8 cellular contexts compared by ENCODE assay signal in genomic region chr17:81394377-81394747, GRCh38. TPM values are rescaled to one million over a fixed set of nuclear protein-coding genes. Genes with fewer than 3 reads are reported as not detected.
DNase-seq lines count a peak whose midpoint lies in the region; ATAC-seq, FAIRE-seq and TF ChIP-seq lines count a peak whose summit lies in the region.

No MANE protein-coding gene starts in this region.

- H3K4me2 ChIP-seq in GM12878 (ENCODE audit: control insufficient read depth, insufficient read depth): peak overlapping the region; percentile 19; the same call in 1 of the 2 replicates

- H3K79me2 ChIP-seq in GM12878 (ENCODE audit: control insufficient read depth, insufficient read depth, low read length): no peaks in the 10 kb centered on the region

- peaks cover 14 to 77% (median 41%) of the 10 kb centered on the region in 9 donors for H3K4me1 ChIP-seq in heart right ventricle
- H3K4me1 ChIP-seq in GM12878 (ENCODE audit: control insufficient read depth, insufficient read depth, low read length): no peaks in the 10 kb centered on the region
- H3K4me1 ChIP-seq in mesodermal cell (ENCODE audit: control insufficient read depth, insufficient read depth, low read length, poor library complexity, severe bottlenecking): peaks cover 36% of the 10 kb centered on the region
- peaks cover 47% of the 10 kb centered on the region for H3K4me1 ChIP-seq in vagina

- WGBS in heart right ventricle, 2 donors: 16 to 24% methylated on average over 5 of the region's 5 CpGs
- 11% methylated on average over 5 of the region's 5 CpGs for WGBS in GM12878 (ENCODE audit: insufficient coverage, insufficient replicate concordance, low lambda C conversion rate, missing lambda C conversion rate)
- WGBS in mesodermal cell (ENCODE audit: insufficient coverage in 2 of 2), 2 experiments: 27 to 64% methylated on average over 2 of the region's 5 CpGs

- H3K27me3 ChIP-seq in heart right ventricle (peaks cover 0 to 66% (median 0%) of the 10 kb centered on the region in 7 donors), GM12878 (replicated peaks in 1 of 2; ENCODE audit: control insufficient read depth in 2 of 2, insufficient read depth in 2 of 2, low read length in 1 of 2) (peaks cover 23 to 40% of the 10 kb centered on the region in 2 experiments), vagina (no peaks in the 10 kb centered on the region)

- BruUV-seq in GM12878 (replicated peaks; lab: Mats Ljungman, UMichigan): no TSS peak

- TF ChIP-seq POLR2A in GM12878 (IDR thresholded peaks at IDR 0.05; ENCODE audit: low read depth, low read length): no peak
- TF ChIP-seq POLR2A in vagina (IDR thresholded peaks at IDR 0.05): no peak

- H3K9ac ChIP-seq in GM12878 (ENCODE audit: control insufficient read depth, insufficient read depth, low read length): no peak overlapping the region

- FAIRE-seq in GM12878 (lab: Jason Lieb, UNC): no peak

- in situ Hi-C loops in GM12878 (cut with MboI): no loop called here

- H4K20me1 ChIP-seq in GM12878 (ENCODE audit: control insufficient read depth, insufficient read depth): no peaks in the 10 kb centered on the region

- no peaks in the 10 kb centered on the region for H3K9me3 ChIP-seq in heart right ventricle
- no peaks in the 10 kb centered on the region; the same call in 2 of the 3 replicates for H3K9me3 ChIP-seq in GM12878 (replicated peaks; ENCODE audit: control insufficient read depth, insufficient read depth, low read length)
- H3K9me3 ChIP-seq in mesodermal cell (ENCODE audit: control insufficient read depth, low read length): no peaks in the 10 kb centered on the region
- no peaks in the 10 kb centered on the region for H3K9me3 ChIP-seq in vagina

- POLR2A ChIA-PET in GM12878 (lab: Charles Lee): no interaction called here

- intact Hi-C loops in heart right ventricle (cut with DNase I): loop anchor here in 7 of 10 donors (2.0 to 10.0 kb wide), 9 partner anchors 86 to 140 kb away; partner anchors contain the start of genes SLC38A10 (in 2 of the 7) and ACTG1 (in 1 of the 7)
- intact Hi-C loops in Right ventricle myocardium inferior (cut with DNase I): loop anchor here (2.0 kb wide), 2 partner anchors 88 to 100 kb away; partner anchors contain the start of gene SLC38A10
- intact Hi-C loops in GM12878 (cut with micrococcal nuclease; ENCODE audit: unreplicated experiment): loop anchor here (10.0 kb wide), 1 partner anchor 100 kb away; the partner anchor contains the start of gene SLC38A10
- intact Hi-C loops in vagina (cut with DNase I): no loop called here

- no peak for ATAC-seq in heart right ventricle
- ATAC-seq in Right ventricle myocardium inferior: no peak
- ATAC-seq in GM12878: no peak

- H3K36me3 ChIP-seq in heart right ventricle (no peaks in the 10 kb centered on the region), GM12878 (ENCODE audit: control insufficient read depth in 2 of 2, insufficient read depth in 2 of 2, low read length in 1 of 2) (no peaks in the 10 kb centered on the region), mesodermal cell (ENCODE audit: control insufficient read depth, insufficient read depth, low read length) (peaks cover 8% of the 10 kb centered on the region), vagina (no peaks in the 10 kb centered on the region)

- peak overlapping the region in 9 of 10 donors; percentile 21 to 94 (median 80) for H3K4me3 ChIP-seq in heart right ventricle
- no peak overlapping the region for H3K4me3 ChIP-seq in GM12878
- peak overlapping the region; percentile 27 for H3K4me3 ChIP-seq in mesodermal cell (ENCODE audit: extremely low read depth, insufficient read depth, low read length, poor library complexity, severe bottlenecking)
- peak overlapping the region; percentile 78 for H3K4me3 ChIP-seq in vagina

- H2AFZ ChIP-seq in GM12878 (ENCODE audit: control insufficient read depth, low read depth, low read length): no peak overlapping the region

- no peak for DNase-seq in heart right ventricle
- DNase-seq in Right ventricle myocardium inferior (ENCODE audit: missing footprints): no peak
- DNase-seq in GM12878 (ENCODE audit: low read depth, low spot score): no peak
- DNase-seq in vagina (ENCODE audit: extremely low spot score in 2 of 2): no peak
- no peak for DNase-seq in stimulated activated naive CD4-positive, alpha-beta T cell treated with Interleukin-2 at 50 U/mL for 16 hours (lab: John Stamatoyannopoulos, UW)
- no peak for DNase-seq in superior temporal gyrus (ENCODE audit: extremely low spot score)
- no peak for DNase-seq in putamen (ENCODE audit: low spot score)

- no peak for TF ChIP-seq CTCF in heart right ventricle (IDR thresholded peaks at IDR 0.05)
- TF ChIP-seq CTCF in GM12878 (IDR thresholded peaks at IDR 0.05 in 2 of 3, conservative IDR thresholded peaks at IDR 0.05 in 1 of 3; ENCODE audit: control insufficient read depth in 2 of 3, extremely low read depth in 1 of 3, insufficient read depth in 1 of 3, low read depth in 3 of 3, low read length in 3 of 3): no peak
- TF ChIP-seq CTCF in vagina (IDR thresholded peaks at IDR 0.05): no peak

- peak overlapping the region in 8 of 10 donors; percentile 4 to 99 (median 85) for H3K27ac ChIP-seq in heart right ventricle
- no peak overlapping the region for H3K27ac ChIP-seq in GM12878 (ENCODE audit: control insufficient read depth, insufficient read depth)
- H3K27ac ChIP-seq in mesodermal cell (ENCODE audit: low read depth, low read length, severe bottlenecking): peak overlapping the region; percentile 82
- peak overlapping the region; percentile 95 for H3K27ac ChIP-seq in vagina

- RAD21 ChIA-PET in GM12878 (lab: Charles Lee; ENCODE audit: unreplicated experiment): no interaction called here

- CTCF ChIA-PET in GM12878 (lab: Yijun Ruan, JAX): interaction anchor here (0.7 kb wide), 1 partner anchor 165 kb away, joined by 3 read pairs; no protein-coding TSS in a partner anchor

- no peak for TF ChIP-seq EP300 in GM12878 (IDR thresholded peaks at IDR 0.05; ENCODE audit: borderline replicate concordance in 1 of 2, control insufficient read depth in 1 of 2, low read depth in 2 of 2, low read length in 2 of 2)

- SMC1A ChIA-PET in GM12878 (lab: Charles Lee; ENCODE audit: uncharacterized antibody, unreplicated experiment): no interaction called here

- TF ChIP-seq RAD21 in GM12878 (IDR thresholded peaks at IDR 0.05; ENCODE audit: insufficient read depth, low read depth, low read length): no peak

TF ChIP-seq in GM12878, 131 proteins besides CTCF, POLR2A, EP300 and RAD21 (continues in another document):
- TF ChIP-seq FOXM1 (IDR thresholded peaks at IDR 0.05; ENCODE audit: low read depth, low read length) (no peak), HDAC6 (IDR thresholded peaks at IDR 0.05; ENCODE audit: unreplicated experiment) (no peak), USF1 (IDR thresholded peaks at IDR 0.05; ENCODE audit: borderline replicate concordance, extremely low read length, insufficient read depth, low read depth, low read length) (no peak), CBX3 (IDR thresholded peaks at IDR 0.05; ENCODE audit: borderline replicate concordance, low read depth) (no peak), ZZZ3 (IDR thresholded peaks at IDR 0.05; ENCODE audit: control insufficient read depth, insufficient read length, low read depth) (no peak), NR2C2 (IDR thresholded peaks at IDR 0.05; ENCODE audit: borderline replicate concordance, control insufficient read depth, insufficient read length, low read depth) (no peak), ZBED1 (IDR thresholded peaks at IDR 0.05; ENCODE audit: borderline replicate concordance) (no peak), BACH1 (IDR thresholded peaks at IDR 0.05; ENCODE audit: borderline replicate concordance) (no peak), RBBP5 (conservative IDR thresholded peaks at IDR 0.05) (no peak)

RNA-seq across cellular contexts. Expression of gene BAHCC1, which starts 0.9 kb away (rescaled TPM):
- total RNA-seq in heart right ventricle: 10 to 100 TPM in 2 of 10 donors, 1 to 10 TPM in 8; 6.3 to 11.1 (median 9.2) TPM
- 10 to 100 TPM in 1 of 2 donors, 1 to 10 TPM in 1; 4.8 to 13.1 TPM for polyA plus RNA-seq in heart right ventricle
- 9.9 TPM for total RNA-seq in Right ventricle myocardium inferior
- total RNA-seq in GM12878 (2013; cell fraction: nucleolus; rRNA removed): 0.32 and 0.84 TPM in 2 replicates
- total RNA-seq in GM12878 (2014; rRNA removed): under 0.01 TPM in 1 of 2 replicates, not detected in the other
- not detected in 2 replicates for total RNA-seq in GM12878 (2014; rRNA removed; fragmentation: Illumina TruSeq; extraction: Trizol)
- total RNA-seq in GM12878 (2021): 0.10 and 0.45 TPM in 2 replicates
- not detected for polyA plus RNA-seq in GM12878 (2011; ENCODE audit: low read depth)
- polyA plus RNA-seq in GM12878 (2011; rRNA removed): 0.12 TPM in 1 of 2 replicates, not detected in the other
- 0.01 and 0.07 TPM in 2 replicates for polyA plus RNA-seq in GM12878 (2011; cell fraction: cytosol; rRNA removed)
- 0.32 and 0.75 TPM in 2 replicates for polyA plus RNA-seq in GM12878 (2011; cell fraction: nucleus; rRNA removed)
- 0.03 and 0.07 TPM in 2 replicates for polyA plus RNA-seq in GM12878 (2012)
- not detected in 2 replicates for polyA plus RNA-seq in GM12878 (2014; fragmentation: Illumina TruSeq; extraction: Trizol)
- not detected for polyA plus RNA-seq in GM12878 (2014; fragmentation: Nextera tagmentation; extraction: Ambion mirVana)
- polyA plus RNA-seq in GM12878 (2014; rRNA removed): 0.03 TPM in 2 replicates
- under 1 TPM in 1 of 2 experiments, not detected in 1; 0.14 TPM for polyA plus RNA-seq in GM12878 (2016; fragmentation: Nextera tagmentation; extraction: Ambion mirVana)
- polyA minus RNA-seq in GM12878 (2011; rRNA and poly(A)+ RNA removed): 0.10 TPM in 1 of 2 replicates, not detected in the other
- not detected in 2 replicates for polyA minus RNA-seq in GM12878 (2011; cell fraction: cytosol; rRNA and poly(A)+ RNA removed)
- polyA minus RNA-seq in GM12878 (2011; cell fraction: nucleus; rRNA and poly(A)+ RNA removed): 0.48 and 0.67 TPM in 2 replicates
- 29.9 TPM for polyA plus RNA-seq in mesodermal cell (2013, experiment 1 of 2)
- polyA plus RNA-seq in mesodermal cell (2013, experiment 2 of 2): 21.6 TPM
- total RNA-seq in vagina: 9.1 TPM
